Comparison of ENCODE assay signal across 22 cellular contexts in the genomic region with DNA sequence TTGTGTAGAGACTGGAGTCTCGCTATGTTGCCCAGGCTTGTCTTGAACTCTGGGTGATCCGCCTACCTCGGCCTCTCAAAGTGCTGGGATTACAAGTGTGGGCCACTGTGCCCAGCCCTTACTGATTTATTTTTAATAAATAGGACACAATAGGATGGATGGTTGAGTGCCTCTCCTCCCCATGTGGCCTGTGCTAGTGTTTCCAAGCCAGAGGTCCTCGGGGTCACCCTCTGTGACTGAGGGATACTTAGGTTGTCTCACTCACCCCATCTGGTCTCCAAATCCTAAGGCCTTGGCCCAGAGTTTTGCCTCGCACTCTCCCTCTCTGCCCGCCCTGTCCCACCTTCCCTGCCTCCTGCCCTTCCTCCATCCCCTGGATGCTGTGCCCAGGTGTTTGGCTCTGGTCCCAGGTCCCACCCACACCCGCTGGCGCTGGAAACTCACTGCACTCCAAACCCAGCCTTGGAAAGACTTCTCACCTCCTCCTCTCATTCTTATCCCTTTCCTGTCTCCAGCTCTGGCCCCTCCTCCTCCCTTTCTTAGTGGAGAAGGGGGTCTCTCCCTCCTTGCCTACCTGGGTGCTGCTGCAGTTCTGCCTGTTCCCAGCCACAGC. TPM values are rescaled to one million over a fixed set of nuclear protein-coding genes. Genes with fewer than 3 reads are reported as not detected.
DNase-seq lines count a peak whose midpoint lies in the region; ATAC-seq and TF ChIP-seq lines count a peak whose summit lies in the region.
"Had no signal": no experiment of that assay in that cellular context is flagged by ENCODE, and none has a peak within 500 bp of the region (broad histone marks: within the 10 kb centered on the region; RNA-seq: fewer than 3 reads in every experiment).

No MANE protein-coding gene starts in this region.

- H3K4me3 Mint-ChIP-seq in activated CD4-positive, alpha-beta T cell treated with anti-CD3 and anti-CD28 coated beads for 36 hours: no peak overlapping the region
- H3K4me3 Mint-ChIP-seq in endodermal cell: no peak overlapping the region
- H3K4me3 Mint-ChIP-seq: CD4-positive, alpha-beta memory T cell had no signal

- TF ChIP-seq CTCF in IMR-90 (conservative IDR thresholded peaks at IDR 0.05; ENCODE audit: low read depth, low read length): no peak
- no peak for TF ChIP-seq CTCF in endodermal cell (conservative IDR thresholded peaks at IDR 0.05)
- no peak for TF ChIP-seq CTCF in adrenal gland (IDR thresholded peaks at IDR 0.05)

- H3K9me3 ChIP-seq in IMR-90 (ENCODE audit: control insufficient read depth, insufficient read depth, low read length) (no peaks in the 10 kb centered on the region), endodermal cell (ENCODE audit: control insufficient read depth, low read length) (no peaks in the 10 kb centered on the region), adrenal gland (replicated peaks in 1 of 3) (no peaks in the 10 kb centered on the region)
- H3K9me3 ChIP-seq: A549, BLaER1 had no signal

- H4K20me1 ChIP-seq in IMR-90 (ENCODE audit: insufficient read depth, low read length): no peaks in the 10 kb centered on the region; the same call in 1 of the 2 replicates

- peak; percentile 0 for DNase-seq in activated CD4-positive, alpha-beta T cell treated with anti-CD3 and anti-CD28 coated beads for 36 hours
- DNase-seq in activated CD4-positive, alpha-beta T cell treated with anti-CD3 and anti-CD28 coated beads for 48 hours: no peak
- DNase-seq in IMR-90 (no peak), endodermal cell (peak; percentile 72), posterior vena cava (ENCODE audit: low spot score) (peak; percentile 59), adrenal gland (no peak)
- DNase-seq in activated effector memory CD4-positive, alpha-beta T cell treated with Interleukin-2 at 50 U/mL for 16 hours: no peak
- DNase-seq: Calu3; CD4-positive, alpha-beta memory T cell; GOT3; MV-4-11; NCI-H187; NCI-H446; NCI-H748 treated with DMSO at 0.1 percent for 48 hours; OCI-M1; SIG-M5 had no signal

- WGBS in IMR-90 (ENCODE audit: extremely low coverage in 2 of 2, insufficient read length in 1 of 2), 2 experiments: 58% methylated on average over 3 of the region's 8 CpGs; no CpG with 5 or more reads in 1 of the 2 experiments
- 72 to 76% methylated on average over 3 to 8 of the region's 8 CpGs for WGBS in endodermal cell (ENCODE audit: insufficient coverage in 1 of 2, insufficient read length in 1 of 2), 2 experiments
- 75 to 82% (median 80%) methylated on average over 8 of the region's 8 CpGs for WGBS in adrenal gland, 4 donors

- H3K4me1 ChIP-seq in IMR-90 (ENCODE audit: control insufficient read depth, insufficient read depth, low read length): no peaks in the 10 kb centered on the region
- no peaks in the 10 kb centered on the region for H3K4me1 ChIP-seq in endodermal cell (ENCODE audit: control insufficient read depth, insufficient read depth, low read length)
- peaks cover 0 to under 1% of the 10 kb centered on the region in 2 donors for H3K4me1 ChIP-seq in adrenal gland (replicated peaks in 1 of 2)

- H2AK9ac ChIP-seq in IMR-90 (replicated peaks; ENCODE audit: low read depth, low read length, poor library complexity): no peak overlapping the region

- POLR2A ChIA-PET in activated CD4-positive, alpha-beta T cell treated with anti-CD3 and anti-CD28 coated beads for 36 hours (lab: Charles Lee): no interaction called here
- POLR2A ChIA-PET in IMR-90 (lab: Charles Lee; ENCODE audit: unreplicated experiment): no interaction called here

- H3K9ac ChIP-seq in IMR-90 (ENCODE audit: low read depth, low read length) (no peak overlapping the region), endodermal cell (ENCODE audit: extremely low read depth, low read length, poor library complexity, severe bottlenecking) (no peak overlapping the region)
- H3K9ac ChIP-seq: BLaER1, KMS-11 had no signal

- BruUV-seq in IMR-90 (replicated peaks; lab: Mats Ljungman, UMichigan): no TSS peak

- no peak overlapping the region for H3K4me2 ChIP-seq in IMR-90 (ENCODE audit: low read depth, low read length)
- H3K4me2 ChIP-seq: A549, BLaER1, KMS-11 had no signal

- no peak overlapping the region for H3K23ac ChIP-seq in IMR-90 (ENCODE audit: low read depth, low read length)

- H4K5ac ChIP-seq in IMR-90 (ENCODE audit: low read depth, low read length): no peak overlapping the region

- H2BK15ac ChIP-seq in IMR-90 (ENCODE audit: low read depth, low read length): no peak overlapping the region

- no peak overlapping the region for H2BK5ac ChIP-seq in IMR-90 (ENCODE audit: low read depth, low read length, poor library complexity, severe bottlenecking)

- no peak overlapping the region for H4K91ac ChIP-seq in IMR-90 (ENCODE audit: insufficient read depth, low read depth, low read length)

- H3K4me1 Mint-ChIP-seq in activated CD4-positive, alpha-beta T cell treated with anti-CD3 and anti-CD28 coated beads for 36 hours: no peaks in the 10 kb centered on the region
- peaks cover 11% of the 10 kb centered on the region for H3K4me1 Mint-ChIP-seq in endodermal cell

- no peaks in the 10 kb centered on the region for H3K9me1 ChIP-seq in IMR-90 (ENCODE audit: insufficient read depth, low read length)

- no peak overlapping the region for H4K8ac ChIP-seq in IMR-90 (ENCODE audit: low read depth in 2 of 2, low read length in 2 of 2)

- H3K56ac ChIP-seq in IMR-90 (ENCODE audit: extremely low read depth, insufficient read depth, low read length): no peak overlapping the region

- peak overlapping the region; percentile 29 for H2AFZ ChIP-seq in IMR-90 (replicated peaks; ENCODE audit: low read length, poor library complexity)

- intact Hi-C loops in activated CD4-positive, alpha-beta T cell treated with anti-CD3 and anti-CD28 coated beads for 36 hours (cut with DNase I, micrococcal nuclease): no loop called here
- intact Hi-C loops in IMR-90 (cut with micrococcal nuclease): no loop called here
- intact Hi-C loops in posterior vena cava (cut with DNase I): no loop called here
- intact Hi-C loops in adrenal gland (cut with DNase I): no loop called here

- in situ Hi-C loops in IMR-90 (cut with MboI; ENCODE audit: low sequenced_read_pairs): no loop called here

- ATAC-seq in activated CD4-positive, alpha-beta T cell treated with anti-CD3 and anti-CD28 coated beads for 36 hours: no peak
- no peak for ATAC-seq in IMR-90 (ENCODE audit: low read depth)
- no peak for ATAC-seq in HG02981 (IDR thresholded peaks at IDR 0.05; ENCODE audit: unreplicated experiment)
- ATAC-seq: A549, HepG2, SK-N-SH treated with all-trans-retinoic acid at 6 μM for 48 hours had no signal

- TF ChIP-seq POLR2A in IMR-90 (IDR thresholded peaks at IDR 0.05; ENCODE audit: low read depth, low read length) (no peak), adrenal gland (IDR thresholded peaks at IDR 0.05) (no peak)

- no peak overlapping the region for H2AK5ac ChIP-seq in IMR-90 (ENCODE audit: low read depth, low read length)

- H3K4ac ChIP-seq in IMR-90 (ENCODE audit: low read depth, low read length): no peak overlapping the region

- dilution Hi-C loops in IMR-90 (cut with HindIII; ENCODE audit: low sequenced_read_pairs, unreplicated experiment): no loop called here

- H3K9me3 Mint-ChIP-seq in activated CD4-positive, alpha-beta T cell treated with anti-CD3 and anti-CD28 coated beads for 36 hours (ENCODE audit: low read depth): no peaks in the 10 kb centered on the region
- no peaks in the 10 kb centered on the region for H3K9me3 Mint-ChIP-seq in endodermal cell
- H3K9me3 Mint-ChIP-seq: CD4-positive, alpha-beta memory T cell had no signal

- peaks cover 15% of the 10 kb centered on the region for H3K27me3 Mint-ChIP-seq in activated CD4-positive, alpha-beta T cell treated with anti-CD3 and anti-CD28 coated beads for 36 hours
- H3K27me3 Mint-ChIP-seq in endodermal cell (ENCODE audit: insufficient read depth): peaks cover 33% of the 10 kb centered on the region

- no peak overlapping the region for H3K18ac ChIP-seq in IMR-90 (ENCODE audit: low read depth, low read length)

- no peaks in the 10 kb centered on the region for H3K36me3 Mint-ChIP-seq in activated CD4-positive, alpha-beta T cell treated with anti-CD3 and anti-CD28 coated beads for 36 hours (ENCODE audit: low read depth)
- no peaks in the 10 kb centered on the region for H3K36me3 Mint-ChIP-seq in endodermal cell (ENCODE audit: low read depth)
- H3K36me3 Mint-ChIP-seq: CD4-positive, alpha-beta memory T cell had no signal

- H3K4me3 ChIP-seq in IMR-90 (ENCODE audit: insufficient read depth, low read depth, low read length) (no peak overlapping the region), endodermal cell (ENCODE audit: low read length) (no peak overlapping the region), adrenal gland (no peak overlapping the region)
- H3K4me3 ChIP-seq: A549, BLaER1 had no signal

- H3K27ac ChIP-seq in IMR-90 (ENCODE audit: insufficient read depth, low read length) (no peak overlapping the region), endodermal cell (ENCODE audit: low read depth, low read length) (no peak overlapping the region), adrenal gland (no peak overlapping the region)
- H3K27ac ChIP-seq: A549, BLaER1, KMS-11 had no signal

- no peaks in the 10 kb centered on the region for H3K36me3 ChIP-seq in IMR-90 (ENCODE audit: control insufficient read depth, insufficient read depth, low read length)
- H3K36me3 ChIP-seq in endodermal cell (ENCODE audit: control insufficient read depth, insufficient read depth, low read length): no peaks in the 10 kb centered on the region
- H3K36me3 ChIP-seq in adrenal gland (replicated peaks in 1 of 2): no peaks in the 10 kb centered on the region
- H3K36me3 ChIP-seq: BLaER1 had no signal

- TF ChIP-seq RAD21 in IMR-90 (IDR thresholded peaks at IDR 0.05; ENCODE audit: low read length): no peak

- no peak overlapping the region for H2BK120ac ChIP-seq in IMR-90 (ENCODE audit: low read depth, low read length)

- no peaks in the 10 kb centered on the region for H3K79me1 ChIP-seq in IMR-90 (ENCODE audit: low read depth in 1 of 2, low read length in 2 of 2)

- H3K27me3 ChIP-seq in IMR-90 (ENCODE audit: control insufficient read depth, insufficient read depth, low read length) (peaks cover 56% of the 10 kb centered on the region), endodermal cell (ENCODE audit: control insufficient read depth, insufficient read depth, low read length, poor library complexity, severe bottlenecking) (peaks cover 28% of the 10 kb centered on the region), adrenal gland (peaks cover 10% of the 10 kb centered on the region)

- H3K14ac ChIP-seq in IMR-90 (replicated peaks; ENCODE audit: low read depth, low read length): no peak overlapping the region

- no peak overlapping the region for H3K27ac Mint-ChIP-seq in activated CD4-positive, alpha-beta T cell treated with anti-CD3 and anti-CD28 coated beads for 36 hours
- H3K27ac Mint-ChIP-seq in endodermal cell: no peak overlapping the region
- H3K27ac Mint-ChIP-seq: CD4-positive, alpha-beta memory T cell had no signal

- CTCF ChIA-PET in activated CD4-positive, alpha-beta T cell treated with anti-CD3 and anti-CD28 coated beads for 36 hours (lab: Charles Lee): no interaction called here
- CTCF ChIA-PET in IMR-90 (lab: Yijun Ruan, JAX): no interaction called here

- no peak overlapping the region for H2BK20ac ChIP-seq in IMR-90 (ENCODE audit: low read depth, low read length)

RNA-seq across cellular contexts. Expression of a gene that starts 4.7 kb away (rescaled TPM):
- under 1 TPM; 0.19 to 0.23 TPM for total RNA-seq in activated CD4-positive, alpha-beta T cell treated with anti-CD3 and anti-CD28 coated beads for 36 hours
- not detected in 2 replicates for total RNA-seq in IMR-90 (2012; rRNA removed)
- not detected in 2 replicates for polyA plus RNA-seq in IMR-90 (2012; rRNA removed)
- not detected in 2 replicates for polyA plus RNA-seq in IMR-90 (2012; cell fraction: cytosol; rRNA removed)
- not detected in 2 replicates for polyA plus RNA-seq in IMR-90 (2012; cell fraction: nucleus; rRNA removed; ENCODE audit: low replicate concordance)
- 1 to 10 TPM; 1.6 to 4.6 TPM for total RNA-seq in endodermal cell
- 16.1 TPM for polyA plus RNA-seq in endodermal cell (2013, experiment 1 of 2)
- polyA plus RNA-seq in endodermal cell (2013, experiment 2 of 2): 12.0 TPM
- 1 to 10 TPM in 1 of 2 donors, under 1 TPM in 1; 0.52 to 2.8 TPM for total RNA-seq in posterior vena cava
- 10 to 100 TPM in 3 of 8 donors, 1 to 10 TPM in 5; 3.9 to 31.7 (median 6.6) TPM for total RNA-seq in adrenal gland
- polyA plus RNA-seq in adrenal gland: 10 to 100 TPM in 1 of 3 donors, 1 to 10 TPM in 2; 4.5 to 20.7 (median 9.6) TPM
- total RNA-seq: Calu3; CD4-positive, alpha-beta memory T cell; HepG2 had no signal
- polyA plus RNA-seq: CD4-positive, alpha-beta memory T cell; HepG2 had no signal

RNA-seq across cellular contexts. Expression of a gene that starts 27.8 kb away (rescaled TPM):
- not detected for total RNA-seq in activated CD4-positive, alpha-beta T cell treated with anti-CD3 and anti-CD28 coated beads for 36 hours
- total RNA-seq in IMR-90 (2012; rRNA removed): not detected in 2 replicates
- polyA plus RNA-seq in IMR-90 (2012; rRNA removed): not detected in 2 replicates
- not detected in 2 replicates for polyA plus RNA-seq in IMR-90 (2012; cell fraction: cytosol; rRNA removed)
- not detected in 2 replicates for polyA plus RNA-seq in IMR-90 (2012; cell fraction: nucleus; rRNA removed; ENCODE audit: low replicate concordance)
- total RNA-seq in endodermal cell: not detected
- 8.4 TPM for polyA plus RNA-seq in endodermal cell (2013, experiment 1 of 2)
- 3.4 TPM for polyA plus RNA-seq in endodermal cell (2013, experiment 2 of 2)
- total RNA-seq in posterior vena cava: not detected
- total RNA-seq in adrenal gland: under 1 TPM in 1 of 8 donors, not detected in 7; 0.28 TPM
- under 1 TPM in 1 of 3 donors, not detected in 2; 0.07 TPM for polyA plus RNA-seq in adrenal gland
- total RNA-seq: Calu3; CD4-positive, alpha-beta memory T cell; HepG2 had no signal
- polyA plus RNA-seq: A549; CD4-positive, alpha-beta memory T cell; HepG2 had no signal

RNA-seq across cellular contexts. Expression of a gene that starts 33.6 kb away (rescaled TPM):
- total RNA-seq in activated CD4-positive, alpha-beta T cell treated with anti-CD3 and anti-CD28 coated beads for 36 hours: not detected
- total RNA-seq in IMR-90 (2012; rRNA removed) (not detected in 2 replicates), endodermal cell (under 1 TPM in 1 of 2 donors, not detected in 1; 0.11 TPM), posterior vena cava (not detected), adrenal gland (under 1 TPM in 4 of 8 donors, not detected in 4; 0.11 to 0.39 (median 0.17) TPM)
- polyA plus RNA-seq in IMR-90 (2012; rRNA removed) (not detected in 2 replicates), adrenal gland (under 1 TPM in 1 of 3 donors, not detected in 2; 0.07 TPM)
- polyA plus RNA-seq in IMR-90 (2012; cell fraction: cytosol; rRNA removed): not detected in 2 replicates
- polyA plus RNA-seq in IMR-90 (2012; cell fraction: nucleus; rRNA removed; ENCODE audit: low replicate concordance): not detected in 2 replicates
- 1.2 TPM for polyA plus RNA-seq in endodermal cell (2013, experiment 1 of 2)
- polyA plus RNA-seq in endodermal cell (2013, experiment 2 of 2): 0.70 TPM
- total RNA-seq: Calu3; CD4-positive, alpha-beta memory T cell; HepG2 had no signal
- polyA plus RNA-seq: A549; CD4-positive, alpha-beta memory T cell had no signal

RNA-seq across cellular contexts. Expression of a gene that starts 36.4 kb away (rescaled TPM):
- not detected for total RNA-seq in activated CD4-positive, alpha-beta T cell treated with anti-CD3 and anti-CD28 coated beads for 36 hours
- total RNA-seq in IMR-90 (2012; rRNA removed): not detected in 2 replicates
- polyA plus RNA-seq in IMR-90 (2012; rRNA removed): not detected in 2 replicates
- polyA plus RNA-seq in IMR-90 (2012; cell fraction: cytosol; rRNA removed): not detected in 2 replicates
- not detected in 2 replicates for polyA plus RNA-seq in IMR-90 (2012; cell fraction: nucleus; rRNA removed; ENCODE audit: low replicate concordance)
- total RNA-seq in endodermal cell: not detected
- not detected for polyA plus RNA-seq in endodermal cell (2013, experiment 1 of 2)
- polyA plus RNA-seq in endodermal cell (2013, experiment 2 of 2): not detected
- not detected for total RNA-seq in posterior vena cava
- not detected for total RNA-seq in adrenal gland
- polyA plus RNA-seq in adrenal gland: not detected
- total RNA-seq: Calu3; CD4-positive, alpha-beta memory T cell; HepG2 had no signal
- polyA plus RNA-seq: CD4-positive, alpha-beta memory T cell; HepG2 had no signal

RNA-seq across cellular contexts. Expression of a gene that starts 47.1 kb away (rescaled TPM):
- total RNA-seq in activated CD4-positive, alpha-beta T cell treated with anti-CD3 and anti-CD28 coated beads for 36 hours: not detected
- total RNA-seq in IMR-90 (2012; rRNA removed) (not detected in 2 replicates), endodermal cell (not detected), posterior vena cava (not detected), adrenal gland (not detected)
- polyA plus RNA-seq in IMR-90 (2012; rRNA removed) (not detected in 2 replicates), adrenal gland (under 1 TPM in 1 of 3 donors, not detected in 2; 0.08 TPM)
- not detected in 2 replicates for polyA plus RNA-seq in IMR-90 (2012; cell fraction: cytosol; rRNA removed)
- polyA plus RNA-seq in IMR-90 (2012; cell fraction: nucleus; rRNA removed; ENCODE audit: low replicate concordance): not detected in 2 replicates
- polyA plus RNA-seq in endodermal cell (2013, experiment 1 of 2): 0.39 TPM
- 0.33 TPM for polyA plus RNA-seq in endodermal cell (2013, experiment 2 of 2)
- total RNA-seq: Calu3; CD4-positive, alpha-beta memory T cell; HepG2 had no signal
- polyA plus RNA-seq: A549; CD4-positive, alpha-beta memory T cell; HepG2 had no signal

Comparison
In these comparisons a context has a peak if more than half of its experiments do, and no peak if none do; other contexts are left out.
1. DNase-seq: peak in activated CD4-positive, alpha-beta T cell treated with anti-CD3 and anti-CD28 coated beads for 36 hours (single experiment), endodermal cell (single experiment) and posterior vena cava (single experiment); none in activated CD4-positive, alpha-beta T cell treated with anti-CD3 and anti-CD28 coated beads for 48 hours (single experiment), IMR-90 (single experiment), adrenal gland (0 of 7) and activated effector memory CD4-positive, alpha-beta T cell treated with Interleukin-2 at 50 U/mL for 16 hours (single experiment).